In the genomic region with DNA sequence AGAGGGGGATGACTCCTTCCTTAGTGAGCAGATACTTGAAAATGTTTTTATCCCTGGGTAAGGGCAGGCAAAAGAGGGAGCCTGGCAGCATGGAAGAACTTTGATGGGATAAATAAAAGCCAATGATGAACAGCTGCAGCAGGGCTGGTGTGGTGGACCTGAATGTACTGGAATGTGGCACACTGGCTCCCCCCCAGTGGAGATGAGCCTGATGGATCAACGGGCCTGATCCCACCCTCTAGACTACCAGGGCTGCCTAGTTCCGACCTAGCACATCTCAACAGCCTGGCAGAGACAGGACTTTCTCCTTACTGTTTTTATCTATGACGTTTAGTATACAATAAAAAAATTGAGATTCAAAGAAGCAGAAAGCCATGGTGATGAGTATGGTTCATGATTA, we compare ENCODE assay signal across 39 cellular contexts. TPM values are rescaled to one million over a fixed set of nuclear protein-coding genes. Genes with fewer than 3 reads are reported as not detected.
"Had no signal": no experiment of that assay in that cellular context is flagged by ENCODE, and none has a peak within 500 bp of the region (broad histone marks: within the 10 kb centered on the region; RNA-seq: fewer than 3 reads in every experiment).

No MANE protein-coding gene starts in this region.

- DNase-seq: Karpas-422, Kasumi-1, MG63, MM.1S, MV-4-11, NCI-H1048, NCI-H1092, NCI-H1092 treated with DMSO at 0.1 percent for 48 hours, NCI-H1105, NCI-H1105 treated with DMSO at 0.1 percent for 48 hours, NCI-H1417, NCI-H1417 treated with DMSO at 0.1 percent for 48 hours, NCI-H1436, NCI-H1436 treated with DMSO at 0.1 percent for 48 hours, NCI-H146, NCI-H1694, NCI-H1694 treated with DMSO at 0.1 percent for 48 hours, NCI-H187, NCI-H187 treated with DMSO at 0.1 percent for 48 hours, NCI-H1930, NCI-H2029, NCI-H2029 treated with DMSO at 0.1 percent for 48 hours, NCI-H2081, NCI-H2081 treated with DMSO at 0.1 percent for 48 hours, NCI-H2107, NCI-H2171, NCI-H2171 treated with DMSO at 0.1 percent for 48 hours, NCI-H2227 treated with DMSO at 0.1 percent for 48 hours, NCI-H226, NCI-H345, NCI-H446, NCI-H446 treated with DMSO at 0.1 percent for 48 hours, NCI-H510A, NCI-H510A treated with DMSO at 0.1 percent for 48 hours, NCI-H524 had no signal

- H3K4me3 ChIP-seq: MG63 had no signal

- H3K9me3 ChIP-seq: MG63 had no signal

- H3K36me3 ChIP-seq: MG63 had no signal

RNA-seq across cellular contexts. Expression of a gene that starts 20.5 kb away (rescaled TPM):
- total RNA-seq: MCF 10A, NCI-H460 had no signal

RNA-seq across cellular contexts. Expression of a gene that starts 25.0 kb away (rescaled TPM):
- total RNA-seq: LHCN-M2, M059J, MCF 10A, NCI-H460 had no signal

RNA-seq across cellular contexts. Expression of a gene that starts 42.4 kb away (rescaled TPM):
- total RNA-seq: LHCN-M2, M059J, MCF 10A, NCI-H460 had no signal

RNA-seq across cellular contexts. Expression of a gene that starts 52.4 kb away (rescaled TPM):
- total RNA-seq: LHCN-M2, M059J, MCF 10A, NCI-H460 had no signal
